22 cellular contexts compared by ENCODE assay signal in genomic region chr14:95956601-95957460, GRCh38.
A peak's percentile ranks its signal among the peaks of the same experiment; 100 is the strongest.
DNase-seq lines count a peak whose midpoint lies in the region; ATAC-seq and TF ChIP-seq lines count a peak whose summit lies in the region.
"Had no signal": no experiment of that assay in that cellular context is flagged by ENCODE, and none has a peak within 500 bp of the region (broad histone marks: within the 10 kb centered on the region; RNA-seq: fewer than 3 reads in every experiment).

No MANE protein-coding gene starts in this region.

- H3K79me2 ChIP-seq in neural progenitor cell (ENCODE audit: low read depth): no peaks in the 10 kb centered on the region

- H3F3A ChIP-seq in neural progenitor cell (ENCODE audit: low read depth): no peaks in the 10 kb centered on the region

- H3K36me3 Mint-ChIP-seq in endodermal cell (ENCODE audit: low read depth) (peaks cover 17% of the 10 kb centered on the region), neural progenitor cell (no peaks in the 10 kb centered on the region)
- no peaks in the 10 kb centered on the region for H3K36me3 Mint-ChIP-seq in activated naive CD4-positive, alpha-beta T cell treated with anti-CD3 and anti-CD28 coated beads, Interleukin-2, amount 10 ng/mL, durations not matched to agents 7 days and 5 days
- H3K36me3 Mint-ChIP-seq: CD8-positive, alpha-beta memory T cell had no signal

- no peaks in the 10 kb centered on the region for H4K20me1 ChIP-seq in neural progenitor cell (ENCODE audit: low read depth)

- H3K36me3 ChIP-seq in HUES6 (ENCODE audit: control insufficient read depth, insufficient read depth, low read length) (no peaks in the 10 kb centered on the region), endodermal cell (ENCODE audit: control insufficient read depth, insufficient read depth, low read length) (no peaks in the 10 kb centered on the region), neural progenitor cell (no peaks in the 10 kb centered on the region)
- H3K36me3 ChIP-seq: BLaER1 treated with 17β-estradiol and CSF1 and Interleukin-3, amounts not matched to agents 10 nM and 100 nM had no signal

- H3K27ac Mint-ChIP-seq in endodermal cell: peak overlapping the region; percentile 69
- H3K27ac Mint-ChIP-seq in neural progenitor cell: peak overlapping the region; percentile 65
- H3K27ac Mint-ChIP-seq in activated naive CD4-positive, alpha-beta T cell treated with anti-CD3 and anti-CD28 coated beads, Interleukin-2, amount 10 ng/mL, durations not matched to agents 7 days and 5 days: no peak overlapping the region
- H3K27ac Mint-ChIP-seq: CD8-positive, alpha-beta memory T cell had no signal

- no peak overlapping the region for H3K4me2 ChIP-seq in neural progenitor cell
- H3K4me2 ChIP-seq: A549 had no signal

- H3K9ac ChIP-seq in HUES6 (ENCODE audit: low read length) (no peak overlapping the region), endodermal cell (ENCODE audit: extremely low read depth, low read length, poor library complexity, severe bottlenecking) (no peak overlapping the region), neural progenitor cell (no peak overlapping the region)
- H3K9ac ChIP-seq: BLaER1 treated with 17β-estradiol and CSF1 and Interleukin-3, amounts not matched to agents 10 nM and 100 nM had no signal

- CTCF ChIA-PET in activated naive CD4-positive, alpha-beta T cell treated with anti-CD3 and anti-CD28 coated beads, Interleukin-2, amount 10 ng/mL, durations not matched to agents 7 days and 5 days (lab: Charles Lee): interaction anchor here (0.7 to 0.9 kb wide), 2 partner anchors 18 to 20 kb away, joined by 3 read pairs; no protein-coding TSS in a partner anchor

- DNase-seq in endodermal cell (no peak), neural progenitor cell (ENCODE audit: low spot score) (no peak), NCI-H345 (lab: John Stamatoyannopoulos, UW) (no peak), dedifferentiated amniotic fluid mesenchymal stem cell (ENCODE audit: extremely low spot score) (no peak), NCI-H2196 (lab: John Stamatoyannopoulos, UW; ENCODE audit: unreplicated experiment) (no peak)
- no peak for DNase-seq in activated naive CD4-positive, alpha-beta T cell treated with anti-CD3 and anti-CD28 coated beads, Interleukin-2, amount 10 ng/mL, durations not matched to agents 7 days and 5 days
- DNase-seq: CD8-positive, alpha-beta memory T cell; MM.1S; NCI-H1092 treated with DMSO at 0.1 percent for 48 hours; NCI-H2081; NCI-H2171 treated with DMSO at 0.1 percent for 48 hours; NCI-H510A; NCI-H82; PC-3; SIG-M5 had no signal

- H3K27me3 Mint-ChIP-seq in endodermal cell (ENCODE audit: insufficient read depth) (no peaks in the 10 kb centered on the region), neural progenitor cell (ENCODE audit: insufficient read depth, low read depth) (no peaks in the 10 kb centered on the region)
- H3K27me3 Mint-ChIP-seq in activated naive CD4-positive, alpha-beta T cell treated with anti-CD3 and anti-CD28 coated beads, Interleukin-2, amount 10 ng/mL, durations not matched to agents 7 days and 5 days: peaks cover 8% of the 10 kb centered on the region

- H3K4me3 Mint-ChIP-seq in endodermal cell (no peak overlapping the region), neural progenitor cell (no peak overlapping the region)
- H3K4me3 Mint-ChIP-seq in activated naive CD4-positive, alpha-beta T cell treated with anti-CD3 and anti-CD28 coated beads, Interleukin-2, amount 10 ng/mL, durations not matched to agents 7 days and 5 days: no peak overlapping the region
- H3K4me3 Mint-ChIP-seq: CD8-positive, alpha-beta memory T cell had no signal

- H3K27ac ChIP-seq in HUES6 (ENCODE audit: low read depth, low read length) (peak overlapping the region; percentile 43; the same call in 1 of the 2 replicates), endodermal cell (ENCODE audit: low read depth, low read length) (no peak overlapping the region), neural progenitor cell (no peak overlapping the region)
- H3K27ac ChIP-seq: A549; BLaER1 treated with 17β-estradiol and CSF1 and Interleukin-3, amounts not matched to agents 10 nM and 100 nM; RWPE1 had no signal

- TF ChIP-seq CTCF in endodermal cell (conservative IDR thresholded peaks at IDR 0.05): no peak
- TF ChIP-seq CTCF in neural progenitor cell (IDR thresholded peaks at IDR 0.05): no peak

- 90 to 94% methylated on average over 5 of the region's 5 CpGs for WGBS in endodermal cell (ENCODE audit: insufficient coverage in 1 of 2, insufficient read length in 1 of 2), 2 experiments

- H3K27me3 ChIP-seq in HUES6 (ENCODE audit: control insufficient read depth, insufficient read depth, low read length): no peaks in the 10 kb centered on the region
- H3K27me3 ChIP-seq in endodermal cell (ENCODE audit: control insufficient read depth, insufficient read depth, low read length, poor library complexity, severe bottlenecking): no peaks in the 10 kb centered on the region
- H3K27me3 ChIP-seq in neural progenitor cell: no peaks in the 10 kb centered on the region
- H3K27me3 ChIP-seq: BLaER1 treated with 17β-estradiol and CSF1 and Interleukin-3, amounts not matched to agents 10 nM and 100 nM had no signal

- peaks cover 6% of the 10 kb centered on the region; the same call in 1 of the 2 replicates for H3K9me3 ChIP-seq in HUES6 (ENCODE audit: control insufficient read depth, insufficient read depth, low read depth, low read length)
- H3K9me3 ChIP-seq in endodermal cell (ENCODE audit: control insufficient read depth, low read length): peaks cover 6% of the 10 kb centered on the region
- H3K9me3 ChIP-seq in neural progenitor cell (ENCODE audit: low read depth): no peaks in the 10 kb centered on the region
- H3K9me3 ChIP-seq: A549; BLaER1 treated with 17β-estradiol and CSF1 and Interleukin-3, amounts not matched to agents 10 nM and 100 nM had no signal

- H3K4me3 ChIP-seq in HUES6 (ENCODE audit: low read depth, low read length) (no peak overlapping the region), endodermal cell (ENCODE audit: low read length) (peak overlapping the region; percentile 15), neural progenitor cell (no peak overlapping the region)
- H3K4me3 ChIP-seq: A549; BLaER1 treated with 17β-estradiol and CSF1 and Interleukin-3, amounts not matched to agents 10 nM and 100 nM had no signal

- peak; percentile 57 for ATAC-seq in GM18511 (IDR thresholded peaks at IDR 0.05; ENCODE audit: unreplicated experiment)
- ATAC-seq: A549, HCT116, PC-3, SK-N-SH treated with all-trans-retinoic acid at 6 μM for 48 hours had no signal

- no peak overlapping the region for H2AFZ ChIP-seq in neural progenitor cell (replicated peaks)

- peaks cover 27% of the 10 kb centered on the region for H3K4me1 ChIP-seq in HUES6 (ENCODE audit: control insufficient read depth, insufficient read depth, low read length)
- H3K4me1 ChIP-seq in endodermal cell (ENCODE audit: control insufficient read depth, insufficient read depth, low read length): peaks cover 3% of the 10 kb centered on the region
- H3K4me1 ChIP-seq in neural progenitor cell: peaks cover 7% of the 10 kb centered on the region
- H3K4me1 ChIP-seq: A549 had no signal

- H3K4me1 Mint-ChIP-seq in endodermal cell (peaks cover 82% of the 10 kb centered on the region), neural progenitor cell (peaks cover 33% of the 10 kb centered on the region)
- H3K4me1 Mint-ChIP-seq in activated naive CD4-positive, alpha-beta T cell treated with anti-CD3 and anti-CD28 coated beads, Interleukin-2, amount 10 ng/mL, durations not matched to agents 7 days and 5 days: no peaks in the 10 kb centered on the region
- H3K4me1 Mint-ChIP-seq: CD8-positive, alpha-beta memory T cell had no signal

- H3K9me3 Mint-ChIP-seq in endodermal cell: no peaks in the 10 kb centered on the region
- H3K9me3 Mint-ChIP-seq in neural progenitor cell: no peaks in the 10 kb centered on the region
- H3K9me3 Mint-ChIP-seq in activated naive CD4-positive, alpha-beta T cell treated with anti-CD3 and anti-CD28 coated beads, Interleukin-2, amount 10 ng/mL, durations not matched to agents 7 days and 5 days: no peaks in the 10 kb centered on the region
